In the genomic region with DNA sequence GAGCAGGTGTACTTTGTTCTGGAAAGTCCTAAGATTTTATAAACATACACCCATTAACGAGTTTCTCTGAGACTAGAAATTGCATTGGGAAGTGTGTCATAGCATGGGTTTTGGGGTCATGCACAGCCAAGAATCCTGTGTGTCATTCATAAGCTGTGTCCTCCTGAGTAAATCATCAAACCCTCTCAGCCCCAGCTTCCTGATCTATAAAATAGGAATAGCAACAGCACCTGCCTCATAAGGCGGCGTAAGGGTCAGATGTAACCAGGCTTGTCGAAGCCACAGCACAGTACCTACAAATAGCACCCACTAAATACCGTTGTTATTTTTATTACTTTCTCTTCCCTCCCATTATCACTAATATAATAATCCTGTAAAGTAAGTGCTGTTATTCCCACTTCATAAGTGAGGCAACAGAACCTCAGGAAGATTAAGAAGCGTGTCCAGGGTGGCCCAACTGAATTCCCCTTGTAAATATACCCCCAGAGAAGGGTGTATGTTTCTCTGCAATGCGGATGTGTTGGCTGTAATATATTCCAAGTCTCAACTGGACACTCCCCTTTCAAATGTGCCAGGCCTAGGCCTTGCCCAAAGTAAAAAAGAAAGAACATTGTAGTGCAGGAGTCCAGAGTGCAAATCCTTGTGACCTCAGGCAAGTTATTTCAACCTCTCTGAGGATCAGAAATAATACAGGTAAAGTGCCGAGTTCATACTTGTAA, we compare ENCODE assay signal across 1 cellular context.
TF ChIP-seq lines count a peak whose summit lies in the region.

No MANE protein-coding gene starts in this region.

TF ChIP-seq in GM12878, 131 proteins besides CTCF, POLR2A, EP300 and RAD21 (continued from another document):
- TF ChIP-seq, protein P1, sequence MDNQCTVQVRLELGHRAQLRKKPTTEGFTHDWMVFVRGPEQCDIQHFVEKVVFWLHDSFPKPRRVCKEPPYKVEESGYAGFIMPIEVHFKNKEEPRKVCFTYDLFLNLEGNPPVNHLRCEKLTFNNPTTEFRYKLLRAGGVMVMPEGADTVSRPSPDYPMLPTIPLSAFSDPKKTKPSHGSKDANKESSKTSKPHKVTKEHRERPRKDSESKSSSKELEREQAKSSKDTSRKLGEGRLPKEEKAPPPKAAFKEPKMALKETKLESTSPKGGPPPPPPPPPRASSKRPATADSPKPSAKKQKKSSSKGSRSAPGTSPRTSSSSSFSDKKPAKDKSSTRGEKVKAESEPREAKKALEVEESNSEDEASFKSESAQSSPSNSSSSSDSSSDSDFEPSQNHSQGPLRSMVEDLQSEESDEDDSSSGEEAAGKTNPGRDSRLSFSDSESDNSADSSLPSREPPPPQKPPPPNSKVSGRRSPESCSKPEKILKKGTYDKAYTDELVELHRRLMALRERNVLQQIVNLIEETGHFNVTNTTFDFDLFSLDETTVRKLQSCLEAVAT (IDR thresholded peaks at IDR 0.05), result no peak
- TF ChIP-seq MEF2B (IDR thresholded peaks at IDR 0.05; ENCODE audit: partially characterized antibody, poor library complexity, severe bottlenecking) (peak; percentile 67), MEF2A (IDR thresholded peaks at IDR 0.05; ENCODE audit: insufficient read depth, low read depth, low read length) (peak; percentile 39; the same call in 1 of the 2 replicates), CEBPB (IDR thresholded peaks at IDR 0.05; ENCODE audit: borderline replicate concordance in 1 of 2, low read depth in 2 of 2, low read length in 2 of 2) (no peak)
- TF ChIP-seq, protein P2, sequence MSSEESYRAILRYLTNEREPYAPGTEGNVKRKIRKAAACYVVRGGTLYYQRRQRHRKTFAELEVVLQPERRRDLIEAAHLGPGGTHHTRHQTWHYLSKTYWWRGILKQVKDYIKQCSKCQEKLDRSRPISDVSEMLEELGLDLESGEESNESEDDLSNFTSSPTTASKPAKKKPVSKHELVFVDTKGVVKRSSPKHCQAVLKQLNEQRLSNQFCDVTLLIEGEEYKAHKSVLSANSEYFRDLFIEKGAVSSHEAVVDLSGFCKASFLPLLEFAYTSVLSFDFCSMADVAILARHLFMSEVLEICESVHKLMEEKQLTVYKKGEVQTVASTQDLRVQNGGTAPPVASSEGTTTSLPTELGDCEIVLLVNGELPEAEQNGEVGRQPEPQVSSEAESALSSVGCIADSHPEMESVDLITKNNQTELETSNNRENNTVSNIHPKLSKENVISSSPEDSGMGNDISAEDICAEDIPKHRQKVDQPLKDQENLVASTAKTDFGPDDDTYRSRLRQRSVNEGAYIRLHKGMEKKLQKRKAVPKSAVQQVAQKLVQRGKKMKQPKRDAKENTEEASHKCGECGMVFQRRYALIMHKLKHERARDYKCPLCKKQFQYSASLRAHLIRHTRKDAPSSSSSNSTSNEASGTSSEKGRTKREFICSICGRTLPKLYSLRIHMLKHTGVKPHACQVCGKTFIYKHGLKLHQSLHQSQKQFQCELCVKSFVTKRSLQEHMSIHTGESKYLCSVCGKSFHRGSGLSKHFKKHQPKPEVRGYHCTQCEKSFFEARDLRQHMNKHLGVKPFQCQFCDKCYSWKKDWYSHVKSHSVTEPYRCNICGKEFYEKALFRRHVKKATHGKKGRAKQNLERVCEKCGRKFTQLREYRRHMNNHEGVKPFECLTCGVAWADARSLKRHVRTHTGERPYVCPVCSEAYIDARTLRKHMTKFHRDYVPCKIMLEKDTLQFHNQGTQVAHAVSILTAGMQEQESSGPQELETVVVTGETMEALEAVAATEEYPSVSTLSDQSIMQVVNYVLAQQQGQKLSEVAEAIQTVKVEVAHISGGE (CRISPR knock-in tag; IDR thresholded peaks at IDR 0.05), result no peak
